ENCODE assay signal across 10 cellular contexts in genomic region chr6:132919476-132919875, GRCh38.
A peak's percentile ranks its signal among the peaks of the same experiment; 100 is the strongest.
DNase-seq lines count a peak whose midpoint lies in the region; ATAC-seq and TF ChIP-seq lines count a peak whose summit lies in the region.
"Had no signal": no experiment of that assay in that cellular context is flagged by ENCODE, and none has a peak within 500 bp of the region (broad histone marks: within the 10 kb centered on the region; RNA-seq: fewer than 3 reads in every experiment).

No MANE protein-coding gene starts in this region.

- WGBS in hepatocyte (ENCODE audit: low lambda C conversion rate, missing lambda C conversion rate) = 32% methylated on average over 2 of the region's 2 CpGs

- no peak for TF ChIP-seq POLR2A in gastrocnemius medialis (IDR thresholded peaks at IDR 0.05)

- H3K9me2 ChIP-seq in hepatocyte (replicated peaks; ENCODE audit: insufficient read depth) = no peaks in the 10 kb centered on the region

- H3K9me3 ChIP-seq in hepatocyte (ENCODE audit: low read depth) = no peaks in the 10 kb centered on the region
- H3K9me3 ChIP-seq in gastrocnemius medialis = no peaks in the 10 kb centered on the region
- H3K9me3 ChIP-seq: Peyer's patch had no signal

- in situ Hi-C loops in gastrocnemius medialis (cut with MboI; ENCODE audit: low sequenced_read_pairs in 4 of 4) = no loop called here

- H3K36me3 ChIP-seq in hepatocyte (replicated peaks; ENCODE audit: insufficient read depth, low read depth) = no peaks in the 10 kb centered on the region
- H3K36me3 ChIP-seq in gastrocnemius medialis = no peaks in the 10 kb centered on the region
- H3K36me3 ChIP-seq: Peyer's patch had no signal

- intact Hi-C loops in gastrocnemius medialis (cut with DNase I; ENCODE audit: low total_unique reads) = no loop called here

- ATAC-seq in gastrocnemius medialis (peak; percentile 97 to 98), GM19397 (IDR thresholded peaks at IDR 0.05; ENCODE audit: unreplicated experiment) (no peak), GM21447 (IDR thresholded peaks at IDR 0.05; ENCODE audit: unreplicated experiment) (no peak), HG02884 (IDR thresholded peaks at IDR 0.05; ENCODE audit: unreplicated experiment) (no peak)
- ATAC-seq: K562 had no signal

- H3K4me3 ChIP-seq in hepatocyte (no peak overlapping the region), gastrocnemius medialis (no peak overlapping the region)
- H3K4me3 ChIP-seq: K562, Peyer's patch had no signal

- peak overlapping the region; percentile 60 for H3K4me2 ChIP-seq in hepatocyte

- TF ChIP-seq CTCF in hepatocyte (IDR thresholded peaks at IDR 0.05; ENCODE audit: poor library complexity) (no peak), gastrocnemius medialis (IDR thresholded peaks at IDR 0.05 in 4 of 5, conservative IDR thresholded peaks at IDR 0.05 in 1 of 5) (no peak)

- H3K27me3 ChIP-seq in hepatocyte (no peaks in the 10 kb centered on the region), gastrocnemius medialis (no peaks in the 10 kb centered on the region)
- H3K27me3 ChIP-seq: Peyer's patch had no signal

- H3K27ac ChIP-seq in hepatocyte (peak overlapping the region; percentile 36), gastrocnemius medialis (peak overlapping the region in 2 of 4 donors; percentile 6 to 25)
- H3K27ac ChIP-seq: Peyer's patch had no signal

- H2AFZ ChIP-seq in hepatocyte = no peak overlapping the region

- no peaks in the 10 kb centered on the region for H4K20me1 ChIP-seq in hepatocyte (ENCODE audit: insufficient read depth, poor library complexity, severe bottlenecking)

- H3K79me2 ChIP-seq in hepatocyte = no peaks in the 10 kb centered on the region

- H3K4me1 ChIP-seq in hepatocyte (ENCODE audit: insufficient read depth) (peaks cover 13% of the 10 kb centered on the region), gastrocnemius medialis (peaks cover 8 to 11% of the 10 kb centered on the region in 2 donors)
- H3K4me1 ChIP-seq: Peyer's patch had no signal

- DNase-seq in GM04503 (ENCODE audit: low read depth) = peak; percentile 64
- peak; percentile 27 for DNase-seq in amniotic stem cell (lab: John Stamatoyannopoulos, UW)
- DNase-seq in hepatocyte (ENCODE audit: low spot score) = peak; percentile 59
- peak; percentile 51 to 77 for DNase-seq in gastrocnemius medialis
- no peak for DNase-seq in NCI-H187 treated with DMSO at 0.1 percent for 48 hours (lab: John Stamatoyannopoulos, UW)

Comparison
In these comparisons a context has a peak if more than half of its experiments do, and no peak if none do; other contexts are left out.
1. ATAC-seq: peak in gastrocnemius medialis (2 of 2); none in GM19397 (single experiment), GM21447 (single experiment) and HG02884 (single experiment).